ENCODE assay signal across 25 cellular contexts in genomic region chr5:171675511-171675910, GRCh38.
"Had no signal": no experiment of that assay in that cellular context is flagged by ENCODE, and none has a peak within 500 bp of the region (broad histone marks: within the 10 kb centered on the region; RNA-seq: fewer than 3 reads in every experiment).

No MANE protein-coding gene starts in this region.

- H3K27ac Mint-ChIP-seq: activated CD4-positive, alpha-beta T cell treated with anti-CD3 and anti-CD28 coated beads, Interleukin-2, amount 10 ng/mL, durations not matched to agents 7 days and 5 days; activated naive CD4-positive, alpha-beta T cell treated with anti-CD3 and anti-CD28 coated beads, Interleukin-2, amount 10 ng/mL, durations not matched to agents 7 days and 5 days; activated naive CD4-positive, alpha-beta T cell treated with anti-CD3 and anti-CD28 coated beads, Interleukin-2, amount 50 U/mL, for 72 hours; activated T-cell treated with anti-CD3 and anti-CD28 coated beads, Interleukin-2, amount 50 U/mL, for 24 hours; activated T-cell treated with anti-CD3 and anti-CD28 coated beads, Interleukin-2, amount 50 U/mL, for 72 hours; endodermal cell had no signal

- H3K9me3 Mint-ChIP-seq: activated naive CD4-positive, alpha-beta T cell treated with anti-CD3 and anti-CD28 coated beads, Interleukin-2, amount 10 ng/mL, durations not matched to agents 7 days and 5 days; activated T-cell treated with anti-CD3 and anti-CD28 coated beads, Interleukin-2, amount 50 U/mL, for 72 hours had no signal

- H3K4me1 Mint-ChIP-seq: activated CD4-positive, alpha-beta T cell treated with anti-CD3 and anti-CD28 coated beads, Interleukin-2, amount 10 ng/mL, durations not matched to agents 7 days and 5 days; activated naive CD4-positive, alpha-beta T cell treated with anti-CD3 and anti-CD28 coated beads, Interleukin-2, amount 10 ng/mL, durations not matched to agents 7 days and 5 days had no signal

- H3K4me3 Mint-ChIP-seq: activated CD4-positive, alpha-beta T cell treated with anti-CD3 and anti-CD28 coated beads, Interleukin-2, amount 10 ng/mL, durations not matched to agents 7 days and 5 days; activated naive CD4-positive, alpha-beta T cell treated with anti-CD3 and anti-CD28 coated beads, Interleukin-2, amount 10 ng/mL, durations not matched to agents 7 days and 5 days; activated T-cell treated with anti-CD3 and anti-CD28 coated beads, Interleukin-2, amount 50 U/mL, for 24 hours; activated T-cell treated with anti-CD3 and anti-CD28 coated beads, Interleukin-2, amount 50 U/mL, for 72 hours; endodermal cell had no signal

- DNase-seq: activated CD4-positive, alpha-beta T cell treated with anti-CD3 and anti-CD28 coated beads for 4 hours; activated CD4-positive, alpha-beta T cell treated with anti-CD3 and anti-CD28 coated beads, Interleukin-2, amount 10 ng/mL, durations not matched to agents 7 days and 5 days; activated CD4-positive, alpha-beta T cell treated with anti-CD3 and anti-CD28 coated beads, Interleukin-2, amount 50 U/mL, for 4 hours; activated CD4-positive, CD25-positive, alpha-beta regulatory T cell; activated CD4-positive, CD25-positive, alpha-beta regulatory T cell treated with anti-CD3 and anti-CD28 coated beads, Interleukin-2, amount 50 U/mL, for 72 hours; activated CD8-positive, alpha-beta memory T cell treated with anti-CD3 and anti-CD28 coated beads, Interleukin-2, amount 50 U/mL, for 48 hours; activated gamma-delta T cell; activated naive CD4-positive, alpha-beta T cell; activated naive CD4-positive, alpha-beta T cell treated with anti-CD3 and anti-CD28 coated beads, Interleukin-2, amount 10 ng/mL, durations not matched to agents 7 days and 5 days; activated T-cell treated with anti-CD3 and anti-CD28 coated beads for 4 hours; activated T-cell treated with anti-CD3 and anti-CD28 coated beads, Interleukin-2, amount 50 U/mL, for 24 hours; activated T-cell treated with anti-CD3 and anti-CD28 coated beads, Interleukin-2, amount 50 U/mL, for 72 hours; cortex of kidney; dorsolateral prefrontal cortex; effector memory CD4-positive, alpha-beta T cell; erythroblast; foreskin melanocyte; heart right ventricle; T-helper 2 cell had no signal

- ATAC-seq: activated T-cell treated with anti-CD3 and anti-CD28 coated beads, Interleukin-2, amount 50 U/mL, for 72 hours; body of pancreas; gastroesophageal sphincter had no signal

- H3K36me3 Mint-ChIP-seq: activated naive CD4-positive, alpha-beta T cell treated with anti-CD3 and anti-CD28 coated beads, Interleukin-2, amount 10 ng/mL, durations not matched to agents 7 days and 5 days had no signal

- H3K4me3 ChIP-seq: adrenal gland, body of pancreas, dorsolateral prefrontal cortex, esophagus muscularis mucosa, gastroesophageal sphincter, heart right ventricle had no signal
